ENCODE assay signal across 18 cellular contexts in genomic region chr20:17044920-17045319, GRCh38.
"Had no signal": no experiment of that assay in that cellular context is flagged by ENCODE, and none has a peak within 500 bp of the region (broad histone marks: within the 10 kb centered on the region; RNA-seq: fewer than 3 reads in every experiment).

No MANE protein-coding gene starts in this region.

- DNase-seq: effector CD4-positive, alpha-beta T cell; foreskin fibroblast; gastrocnemius medialis; heart left ventricle; kidney; natural killer cell; pancreas; right cardiac atrium; sigmoid colon; stimulated activated CD4-positive, alpha-beta T cell treated with anti-CD3 and anti-CD28 coated beads, Interleukin-2, amount 100 ng/mL, for 24 hours; stimulated activated CD4-positive, alpha-beta T cell treated with anti-CD3 and anti-CD28 coated beads, Interleukin-4, amount 100 ng/mL, for 24 hours; stimulated activated naive CD4-positive, alpha-beta T cell treated with Interleukin-2 at 50 U/mL for 16 hours; stomach; testis; tibial artery had no signal

- ATAC-seq: esophagus mucosa; gastrocnemius medialis; heart left ventricle; left lobe of liver; natural killer cell; pancreas; right cardiac atrium; stimulated activated effector memory CD8-positive, alpha-beta T cell treated with anti-CD3 and anti-CD28 coated beads, Interleukin-12 subunit alpha, Interleukin-12 subunit beta, amount 100 ng/mL, for 72 hours had no signal
